1 cellular context compared by ENCODE assay signal in the genomic region with DNA sequence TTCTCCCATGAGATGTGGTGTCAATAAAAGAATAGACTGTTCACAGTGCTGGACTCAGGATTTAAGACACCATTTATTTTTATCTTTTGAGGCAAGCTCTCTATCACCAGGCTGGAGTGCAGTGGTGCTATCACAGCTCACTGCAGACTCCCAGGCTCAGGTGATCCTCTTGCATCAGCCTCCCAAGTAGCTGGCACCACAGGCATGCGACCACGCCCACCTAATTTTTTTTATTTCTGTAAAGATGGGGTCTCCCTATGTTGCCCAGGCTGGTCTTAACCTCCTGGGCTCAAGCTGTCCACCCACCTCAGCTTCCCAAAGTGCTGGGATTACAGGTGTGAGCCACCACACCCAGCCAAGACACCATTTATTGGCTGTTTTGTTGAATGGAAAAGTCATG.
TF ChIP-seq lines count a peak whose summit lies in the region.

No MANE protein-coding gene starts in this region.

TF ChIP-seq in HCT116, 20 proteins besides CTCF, POLR2A, EP300 and RAD21 (continued from another document):
- TF ChIP-seq ZBTB33 (IDR thresholded peaks at IDR 0.05; ENCODE audit: extremely low read depth, insufficient replicate concordance, low read length) = no peak
